In the genomic region with DNA sequence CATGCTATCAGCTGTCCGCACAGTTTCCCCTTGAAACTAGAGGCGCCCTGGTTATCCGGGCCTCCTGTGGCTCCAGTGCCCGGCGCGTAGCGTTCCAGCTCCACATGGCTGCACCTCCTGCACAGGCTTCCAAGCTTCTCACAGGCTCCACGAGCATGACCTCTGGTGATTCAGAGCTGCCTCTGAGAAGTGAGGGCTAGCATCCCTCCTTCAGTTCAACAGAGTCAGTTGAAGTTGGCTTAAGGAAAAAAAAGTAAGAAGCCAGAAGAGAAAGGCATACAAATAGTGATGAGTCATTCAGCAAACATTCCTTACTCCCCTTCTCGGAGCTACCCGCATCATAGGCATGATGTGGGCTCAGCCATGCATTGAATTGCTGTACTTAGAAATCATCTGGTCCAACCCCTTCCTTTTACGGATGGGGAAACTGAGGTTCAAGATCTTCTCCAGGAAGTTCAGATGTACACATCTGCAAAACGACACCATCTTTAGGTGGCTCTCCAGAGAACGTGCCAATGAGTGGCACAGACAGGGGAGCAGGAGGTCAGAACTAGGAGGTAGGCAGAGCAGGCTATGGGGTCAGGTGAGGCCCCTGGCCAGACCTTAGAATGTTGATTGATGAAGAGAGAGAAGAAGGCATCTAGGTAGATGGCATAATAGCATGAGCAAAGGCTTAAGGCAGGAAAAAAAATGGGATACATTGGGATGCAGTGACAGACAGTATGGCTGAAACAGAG, we compare ENCODE assay signal across 11 cellular contexts.
DNase-seq lines count a peak whose midpoint lies in the region; ATAC-seq and TF ChIP-seq lines count a peak whose summit lies in the region.
"Had no signal": no experiment of that assay in that cellular context is flagged by ENCODE, and none has a peak within 500 bp of the region (broad histone marks: within the 10 kb centered on the region; RNA-seq: fewer than 3 reads in every experiment).

No MANE protein-coding gene starts in this region.

- BruUV-seq in Panc1 (replicated peaks; lab: Mats Ljungman, UMichigan): no TSS peak

- H3K36me3 ChIP-seq in Panc1 (ENCODE audit: control insufficient read depth, insufficient read depth, low read length) (no peaks in the 10 kb centered on the region), fibroblast of lung (ENCODE audit: control insufficient read depth, insufficient read depth, low read length) (no peaks in the 10 kb centered on the region)
- H3K36me3 ChIP-seq: pancreas had no signal

- no peaks in the 10 kb centered on the region for H4K20me1 ChIP-seq in fibroblast of lung (ENCODE audit: control insufficient read depth, extremely low read depth, insufficient read depth, low read length)

- intact Hi-C loops in Panc1 (cut with micrococcal nuclease; ENCODE audit: unreplicated experiment): loop anchor here (10.0 kb wide), 1 partner anchor 123 kb away; no protein-coding TSS in a partner anchor

- POLR2A ChIA-PET in Panc1 (lab: Charles Lee): interaction anchor here (0.8 kb wide), 1 partner anchor 63 kb away, joined by 3 read pairs; no protein-coding TSS in a partner anchor

- TF ChIP-seq CTCF in Panc1 (IDR thresholded peaks at IDR 0.05) (no peak), fibroblast of lung (conservative IDR thresholded peaks at IDR 0.05 in 1 of 2, IDR thresholded peaks at IDR 0.05 in 1 of 2; ENCODE audit: low read depth in 1 of 2, low read length in 2 of 2) (no peak), omental fat pad (IDR thresholded peaks at IDR 0.05) (no peak)

- no peak overlapping the region for H2AFZ ChIP-seq in fibroblast of lung (ENCODE audit: low read length)

- CTCF ChIA-PET in Panc1 (lab: Charles Lee): interaction anchor here (1.1 kb wide), 2 partner anchors 105 to 123 kb away, joined by 3 to 4 read pairs; no protein-coding TSS in a partner anchor

- H3K4me3 ChIP-seq in Panc1 (ENCODE audit: low read depth in 2 of 2, low read length in 2 of 2) (peak overlapping the region in 1 of 2 experiments; percentile 23; a peak in 2 of 4 replicates), fibroblast of lung (replicated peaks in 1 of 4; ENCODE audit: control extremely low read depth in 1 of 4, insufficient read depth in 1 of 4, low read depth in 3 of 4, low read length in 4 of 4) (no peak overlapping the region)
- H3K4me3 ChIP-seq: pancreas had no signal

- H3K4me1 ChIP-seq in Panc1 (ENCODE audit: control insufficient read depth, insufficient read depth, low read length): peaks cover 40% of the 10 kb centered on the region
- no peaks in the 10 kb centered on the region for H3K4me1 ChIP-seq in fibroblast of lung (ENCODE audit: control insufficient read depth, extremely low read depth, insufficient read depth, low read length)
- H3K4me1 ChIP-seq: pancreas had no signal

- in situ Hi-C loops in Panc1 (cut with HindIII; ENCODE audit: low pct_unique_long_range_greater_than_20kb, low sequenced_read_pairs): no loop called here

- H3K4me2 ChIP-seq in fibroblast of lung (ENCODE audit: extremely low read depth, insufficient read depth, low read length): no peak overlapping the region

- H3K27ac ChIP-seq in Panc1 (ENCODE audit: low read length): peak overlapping the region; percentile 85
- no peak overlapping the region for H3K27ac ChIP-seq in fibroblast of lung (ENCODE audit: insufficient read depth, low read length)
- H3K27ac ChIP-seq: pancreas had no signal

- H3K79me2 ChIP-seq in fibroblast of lung (ENCODE audit: control insufficient read depth, insufficient read depth, low read length): no peaks in the 10 kb centered on the region

- ATAC-seq in Panc1 (peak; percentile 93), omental fat pad (ENCODE audit: low FRiP score) (peak; percentile 64), HG02623 (IDR thresholded peaks at IDR 0.05; ENCODE audit: unreplicated experiment) (no peak), GM21390 (IDR thresholded peaks at IDR 0.05; ENCODE audit: unreplicated experiment) (no peak)

- no peak overlapping the region for H3K9ac ChIP-seq in fibroblast of lung (ENCODE audit: insufficient read depth, low read length)

- DNase-seq in ELR (ENCODE audit: low read depth) (peak; percentile 89), Panc1 (ENCODE audit: low read depth, low spot score) (peak; percentile 62), fibroblast of lung (ENCODE audit: low read depth in 2 of 2) (peak; percentile 87 to 96), omental fat pad (ENCODE audit: low spot score) (no peak), KG1 (lab: John Stamatoyannopoulos, UW) (no peak), NCI-H146 (lab: John Stamatoyannopoulos, UW) (no peak)
- DNase-seq: activated naive CD4-positive, alpha-beta T cell treated with anti-CD3 and anti-CD28 coated beads, Interleukin-2, amount 10 ng/mL, durations not matched to agents 7 days and 5 days; NCI-H524; pancreas had no signal

- H3K9me3 ChIP-seq in Panc1 (ENCODE audit: control insufficient read depth, insufficient read depth, low read depth, low read length) (no peaks in the 10 kb centered on the region), fibroblast of lung (ENCODE audit: control insufficient read depth, insufficient read depth, low read depth, low read length) (no peaks in the 10 kb centered on the region)
- H3K9me3 ChIP-seq: pancreas had no signal

- H3K27me3 ChIP-seq in Panc1 (ENCODE audit: control insufficient read depth, insufficient read depth, low read length): no peaks in the 10 kb centered on the region
- H3K27me3 ChIP-seq in fibroblast of lung (ENCODE audit: control insufficient read depth, insufficient read depth, low read length): no peaks in the 10 kb centered on the region

Comparison
In these comparisons a context has a peak if more than half of its experiments do, and no peak if none do; other contexts are left out.
1. DNase-seq: peak in ELR (single experiment), Panc1 (single experiment) and fibroblast of lung (2 of 2); none in omental fat pad (single experiment), KG1 (single experiment) and NCI-H146 (single experiment).
2. ATAC-seq: peak in Panc1 (single experiment) and omental fat pad (single experiment); none in HG02623 (single experiment) and GM21390 (single experiment).